8 cellular contexts compared by ENCODE assay signal in genomic region chr1:26284597-26285351, GRCh38. TPM values are rescaled to one million over a fixed set of nuclear protein-coding genes. Genes with fewer than 3 reads are reported as not detected.
DNase-seq lines count a peak whose midpoint lies in the region; ATAC-seq and TF ChIP-seq lines count a peak whose summit lies in the region.

No MANE protein-coding gene starts in this region.

- H3K27ac ChIP-seq in CD8-positive, alpha-beta T cell (ENCODE audit: low read depth, low read length) = peak overlapping the region; percentile 61
- H3K27ac ChIP-seq in thoracic aorta = peak overlapping the region; percentile 62 to 74

- H3K9me3 ChIP-seq in CD8-positive, alpha-beta T cell (ENCODE audit: low read length) = no peaks in the 10 kb centered on the region
- H3K9me3 ChIP-seq in thoracic aorta = no peaks in the 10 kb centered on the region

- H3K9me3 Mint-ChIP-seq in CD8-positive, alpha-beta T cell = no peaks in the 10 kb centered on the region
- no peaks in the 10 kb centered on the region for H3K9me3 Mint-ChIP-seq in activated T-cell treated with anti-CD3 and anti-CD28 coated beads, Interleukin-2, amount 50 U/mL, for 72 hours
- no peaks in the 10 kb centered on the region for H3K9me3 Mint-ChIP-seq in osteocyte (ENCODE audit: unreplicated experiment)

- no peaks in the 10 kb centered on the region for H3K27me3 Mint-ChIP-seq in CD8-positive, alpha-beta T cell (ENCODE audit: low read depth)
- H3K27me3 Mint-ChIP-seq in activated T-cell treated with anti-CD3 and anti-CD28 coated beads, Interleukin-2, amount 50 U/mL, for 72 hours (ENCODE audit: low read depth) = no peaks in the 10 kb centered on the region
- H3K27me3 Mint-ChIP-seq in osteocyte (ENCODE audit: unreplicated experiment) = no peaks in the 10 kb centered on the region

- peaks cover 93% of the 10 kb centered on the region for H3K4me1 ChIP-seq in CD8-positive, alpha-beta T cell (ENCODE audit: insufficient read depth, low read length)
- peaks cover 38 to 46% of the 10 kb centered on the region in 2 donors for H3K4me1 ChIP-seq in thoracic aorta (ENCODE audit: control insufficient read depth in 1 of 2, low read depth in 2 of 2)

- peak overlapping the region; percentile 100 for H3K27ac Mint-ChIP-seq in CD8-positive, alpha-beta T cell
- H3K27ac Mint-ChIP-seq in activated T-cell treated with anti-CD3 and anti-CD28 coated beads, Interleukin-2, amount 50 U/mL, for 72 hours = peak overlapping the region; percentile 89
- peak overlapping the region; percentile 89 for H3K27ac Mint-ChIP-seq in osteocyte (ENCODE audit: unreplicated experiment)

- peaks cover 92% of the 10 kb centered on the region for H3K4me1 Mint-ChIP-seq in CD8-positive, alpha-beta T cell (ENCODE audit: low read depth)
- H3K4me1 Mint-ChIP-seq in activated T-cell treated with anti-CD3 and anti-CD28 coated beads, Interleukin-2, amount 50 U/mL, for 72 hours (ENCODE audit: low read depth) = peaks cover 94% of the 10 kb centered on the region
- H3K4me1 Mint-ChIP-seq in osteocyte (ENCODE audit: unreplicated experiment) = peaks cover 47% of the 10 kb centered on the region

- no peaks in the 10 kb centered on the region for H3K27me3 ChIP-seq in CD8-positive, alpha-beta T cell (ENCODE audit: insufficient read depth, low read length)
- no peaks in the 10 kb centered on the region for H3K27me3 ChIP-seq in thoracic aorta (replicated peaks; ENCODE audit: insufficient read depth)

- H3K4me3 Mint-ChIP-seq in CD8-positive, alpha-beta T cell = peak overlapping the region; percentile 82
- H3K4me3 Mint-ChIP-seq in activated T-cell treated with anti-CD3 and anti-CD28 coated beads, Interleukin-2, amount 50 U/mL, for 72 hours = peak overlapping the region; percentile 78 to 81
- no peak overlapping the region for H3K4me3 Mint-ChIP-seq in osteocyte (ENCODE audit: unreplicated experiment)

- peak; percentile 82 to 98 (median 93) for DNase-seq in CD8-positive, alpha-beta T cell
- DNase-seq in RKO (ENCODE audit: low spot score) (peak; percentile 95), fibroblast of pulmonary artery (ENCODE audit: low read depth) (peak; percentile 90), osteocyte (ENCODE audit: extremely low spot score, unreplicated experiment) (no peak), thoracic aorta (ENCODE audit: low spot score) (peak; percentile 93)
- peak; percentile 93 to 99 for DNase-seq in activated T-cell treated with anti-CD3 and anti-CD28 coated beads, Interleukin-2, amount 50 U/mL, for 72 hours

- H3K36me3 Mint-ChIP-seq in CD8-positive, alpha-beta T cell = peaks cover 36% of the 10 kb centered on the region
- peaks cover 2 to 12% of the 10 kb centered on the region in 2 donors for H3K36me3 Mint-ChIP-seq in activated T-cell treated with anti-CD3 and anti-CD28 coated beads, Interleukin-2, amount 50 U/mL, for 72 hours (ENCODE audit: insufficient read depth in 2 of 2)
- peaks cover 1% of the 10 kb centered on the region for H3K36me3 Mint-ChIP-seq in osteocyte (ENCODE audit: unreplicated experiment)

- peak; percentile 46 for TF ChIP-seq CTCF in CD8-positive, alpha-beta T cell (IDR thresholded peaks at IDR 0.05)
- peak; percentile 73 for TF ChIP-seq CTCF in fibroblast of pulmonary artery (IDR thresholded peaks at IDR 0.05; ENCODE audit: low read length, missing control alignments)
- TF ChIP-seq CTCF in osteocyte (IDR thresholded peaks at IDR 0.05) = peak; percentile 73
- no peak for TF ChIP-seq CTCF in thoracic aorta (IDR thresholded peaks at IDR 0.05)

- peak; percentile 72 for ATAC-seq in CD8-positive, alpha-beta T cell
- ATAC-seq in HG02610 (IDR thresholded peaks at IDR 0.05; ENCODE audit: unreplicated experiment) = peak; percentile 32
- peak; percentile 76 to 81 for ATAC-seq in activated T-cell treated with anti-CD3 and anti-CD28 coated beads, Interleukin-2, amount 50 U/mL, for 72 hours (replicated peaks in 1 of 2)
- ATAC-seq in thoracic aorta (ENCODE audit: insufficient number of reproducible peaks, low FRiP score, low read depth) = peak; percentile 59
- no peak for ATAC-seq in HG02870 (IDR thresholded peaks at IDR 0.05; ENCODE audit: unreplicated experiment)

- H3K36me3 ChIP-seq in CD8-positive, alpha-beta T cell (ENCODE audit: insufficient read depth, low read length) = peaks cover 10% of the 10 kb centered on the region
- H3K36me3 ChIP-seq in thoracic aorta = no peaks in the 10 kb centered on the region

- peak overlapping the region; percentile 27 for H3K4me3 ChIP-seq in CD8-positive, alpha-beta T cell (ENCODE audit: low read depth, low read length)
- no peak overlapping the region for H3K4me3 ChIP-seq in fibroblast of pulmonary artery (replicated peaks; ENCODE audit: low read depth, low read length)
- peak overlapping the region; percentile 45 for H3K4me3 ChIP-seq in thoracic aorta

- CTCF ChIA-PET in CD8-positive, alpha-beta T cell (lab: Charles Lee) = interaction anchor here (0.9 to 22.3 kb wide), 21 partner anchors 9 to 132 kb away, joined by 3 to 844 read pairs (median 8); partner anchors contain the start of genes CD52, CEP85 and ZNF593

- POLR2A ChIA-PET in CD8-positive, alpha-beta T cell (lab: Charles Lee) = interaction anchor here (1.0 to 21.5 kb wide), 12 partner anchors 9 to 187 kb away, joined by 3 to 666 read pairs (median 6); partner anchors contain the start of genes CD52, DHDDS, HMGN2 and UBXN11

- intact Hi-C loops in CD8-positive, alpha-beta T cell (cut with DNase I, micrococcal nuclease) = loop anchor here (1.0 to 5.0 kb wide), 6 partner anchors 36 to 93 kb away; partner anchors contain the start of gene CEP85 (in 1 of the 2)

RNA-seq across cellular contexts. Expression of gene SH3BGRL3, which starts 4.9 kb away (rescaled TPM):
- total RNA-seq in CD8-positive, alpha-beta T cell = 100 to 1,000 TPM; 187 to 191 TPM
- total RNA-seq in activated T-cell treated with anti-CD3 and anti-CD28 coated beads, Interleukin-2, amount 50 U/mL, for 72 hours = 100 to 1,000 TPM; 148 to 165 TPM
- total RNA-seq in osteocyte = 138 and 140 TPM in 2 replicates
- total RNA-seq in thoracic aorta = 100 to 1,000 TPM in 1 of 2 donors, 10 to 100 TPM in 1; 79.2 to 137 TPM

RNA-seq across cellular contexts. Expression of gene UBXN11, which starts 21.7 kb away (rescaled TPM):
- total RNA-seq in CD8-positive, alpha-beta T cell = 10 to 100 TPM; 28.6 to 33.8 TPM
- total RNA-seq in activated T-cell treated with anti-CD3 and anti-CD28 coated beads, Interleukin-2, amount 50 U/mL, for 72 hours = 10 to 100 TPM; 19.1 to 19.3 TPM
- total RNA-seq in osteocyte (16.6 and 17.0 TPM in 2 replicates), thoracic aorta (10 to 100 TPM in 1 of 2 donors, 1 to 10 TPM in 1; 9.6 to 23.2 TPM)

RNA-seq across cellular contexts. Expression of gene CD52, which starts 33.0 kb away (rescaled TPM):
- 100 to 1,000 TPM; 285 to 289 TPM for total RNA-seq in CD8-positive, alpha-beta T cell
- 100 to 1,000 TPM; 213 to 245 TPM for total RNA-seq in activated T-cell treated with anti-CD3 and anti-CD28 coated beads, Interleukin-2, amount 50 U/mL, for 72 hours
- total RNA-seq in osteocyte (not detected in 2 replicates), thoracic aorta (1 to 10 TPM in 1 of 2 donors, not detected in 1; 2.7 TPM)

RNA-seq across cellular contexts. Expression of gene CEP85, which starts 50.8 kb away (rescaled TPM):
- total RNA-seq in CD8-positive, alpha-beta T cell = 1 to 10 TPM; 7.1 TPM
- total RNA-seq in activated T-cell treated with anti-CD3 and anti-CD28 coated beads, Interleukin-2, amount 50 U/mL, for 72 hours = 10 to 100 TPM; 30.8 to 34.6 TPM
- total RNA-seq in osteocyte (16.5 and 17.7 TPM in 2 replicates), thoracic aorta (1 to 10 TPM; 2.8 to 4.0 TPM)

Comparison
In these comparisons a context has a peak if more than half of its experiments do, and no peak if none do; other contexts are left out.
1. RNA of gene CD52, which starts 33.0 kb away (total RNA-seq): 285 to 289 TPM in CD8-positive, alpha-beta T cell and 213 to 245 TPM in activated T-cell treated with anti-CD3 and anti-CD28 coated beads, Interleukin-2, amount 50 U/mL, for 72 hours; 2.7 TPM in thoracic aorta and not detected in osteocyte; every median in the first group is over 10 times any median in the second.
2. Peak in every context shown above with its lines, with median percentiles within 50 percentile points of each other: H3K27ac Mint-ChIP-seq.